In genomic region chr9:92975452-92975770, GRCh38 we compare ENCODE assay signal across 23 cellular contexts. TPM values are rescaled to one million over a fixed set of nuclear protein-coding genes. Genes with fewer than 3 reads are reported as not detected.
A peak's percentile ranks its signal among the peaks of the same experiment; 100 is the strongest.
DNase-seq lines count a peak whose midpoint lies in the region; ATAC-seq and TF ChIP-seq lines count a peak whose summit lies in the region.
"Had no signal": no experiment of that assay in that cellular context is flagged by ENCODE, and none has a peak within 500 bp of the region (broad histone marks: within the 10 kb centered on the region; RNA-seq: fewer than 3 reads in every experiment).

No MANE protein-coding gene starts in this region.

- H2AFZ ChIP-seq in hepatocyte: no peak overlapping the region

- H3K9me2 ChIP-seq in hepatocyte (replicated peaks; ENCODE audit: insufficient read depth): no peaks in the 10 kb centered on the region

- no peak for DNase-seq in activated T-cell treated with anti-CD3 and anti-CD28 coated beads, Interleukin-2, amount 50 U/mL, for 72 hours
- DNase-seq in activated T-cell treated with anti-CD3 and anti-CD28 coated beads, Interleukin-2, amount 50 U/mL, for 4 hours: no peak
- DNase-seq in T-helper 17 cell: no peak
- no peak for DNase-seq in hepatocyte (ENCODE audit: low spot score)
- DNase-seq in WERI-Rb-1: no peak
- no peak for DNase-seq in NCI-H226
- DNase-seq: ACHN; activated CD4-positive, alpha-beta T cell treated with anti-CD3 and anti-CD28 coated beads, Interleukin-2, amount 50 U/mL, for 1 hour; activated T-cell treated with anti-CD3 and anti-CD28 coated beads, Interleukin-2, amount 50 U/mL, for 1 hour; C1 segment of cervical spinal cord; cortex of kidney; DMS153; foreskin fibroblast; hippocampal formation; KG1; mucosa of descending colon; NCI-H2171 treated with DMSO at 0.1 percent for 48 hours; NCI-H748 treated with DMSO at 0.1 percent for 48 hours had no signal

- H3K27ac ChIP-seq in hepatocyte: peak overlapping the region; percentile 92
- no peak overlapping the region for H3K27ac ChIP-seq in WERI-Rb-1
- H3K27ac ChIP-seq: breast epithelium had no signal

- H3K4me3 ChIP-seq in hepatocyte (no peak overlapping the region), WERI-Rb-1 (ENCODE audit: low read depth, low read length) (no peak overlapping the region)
- H3K4me3 ChIP-seq: breast epithelium, mucosa of descending colon, spleen had no signal

- no peaks in the 10 kb centered on the region for H3K27me3 Mint-ChIP-seq in activated T-cell treated with anti-CD3 and anti-CD28 coated beads, Interleukin-2, amount 50 U/mL, for 72 hours (ENCODE audit: low read depth)
- H3K27me3 Mint-ChIP-seq in activated T-cell treated with anti-CD3 and anti-CD28 coated beads, Interleukin-2, amount 50 U/mL, for 4 hours (ENCODE audit: low read depth): no peaks in the 10 kb centered on the region
- H3K27me3 Mint-ChIP-seq in T-helper 17 cell: no peaks in the 10 kb centered on the region
- no peaks in the 10 kb centered on the region for H3K27me3 Mint-ChIP-seq in stimulated activated memory B cell treated with anti-CD40 and anti-IgM and Interleukin-4, amounts not matched to agents 10 μg/mL and 1 μg/mL and 100 μg/mL, for 72 hours

- H3K36me3 ChIP-seq in hepatocyte (replicated peaks; ENCODE audit: insufficient read depth, low read depth): no peaks in the 10 kb centered on the region
- H3K36me3 ChIP-seq in WERI-Rb-1: no peaks in the 10 kb centered on the region
- H3K36me3 ChIP-seq: breast epithelium had no signal

- H3K9me3 Mint-ChIP-seq in activated T-cell treated with anti-CD3 and anti-CD28 coated beads, Interleukin-2, amount 50 U/mL, for 72 hours: peaks cover 0 to 2% of the 10 kb centered on the region in 2 donors
- no peaks in the 10 kb centered on the region for H3K9me3 Mint-ChIP-seq in activated T-cell treated with anti-CD3 and anti-CD28 coated beads, Interleukin-2, amount 50 U/mL, for 4 hours
- H3K9me3 Mint-ChIP-seq in stimulated activated memory B cell treated with anti-CD40 and anti-IgM and Interleukin-4, amounts not matched to agents 10 μg/mL and 1 μg/mL and 100 μg/mL, for 72 hours: no peaks in the 10 kb centered on the region

- H3K9me3 ChIP-seq in T-helper 17 cell (ENCODE audit: control insufficient read depth, low read length, poor library complexity, severe bottlenecking) (no peaks in the 10 kb centered on the region), hepatocyte (ENCODE audit: low read depth) (no peaks in the 10 kb centered on the region), WERI-Rb-1 (ENCODE audit: severe bottlenecking) (no peaks in the 10 kb centered on the region)
- H3K9me3 ChIP-seq: breast epithelium, mucosa of descending colon, spleen had no signal

- ATAC-seq in activated T-cell treated with anti-CD3 and anti-CD28 coated beads, Interleukin-2, amount 50 U/mL, for 72 hours (replicated peaks in 1 of 2): no peak
- no peak for ATAC-seq in activated T-cell treated with anti-CD3 and anti-CD28 coated beads, Interleukin-2, amount 50 U/mL, for 4 hours
- no peak for ATAC-seq in T-helper 17 cell
- ATAC-seq in stimulated activated memory B cell treated with anti-CD40 and anti-IgM and Interleukin-4, amounts not matched to agents 10 μg/mL and 1 μg/mL and 100 μg/mL, for 72 hours: no peak
- ATAC-seq in GM21723 (IDR thresholded peaks at IDR 0.05; ENCODE audit: unreplicated experiment): no peak

- peak overlapping the region; percentile 55 for H3K27ac Mint-ChIP-seq in activated T-cell treated with anti-CD3 and anti-CD28 coated beads, Interleukin-2, amount 50 U/mL, for 72 hours
- peak overlapping the region; percentile 100 for H3K27ac Mint-ChIP-seq in T-helper 17 cell
- peak overlapping the region; percentile 46 for H3K27ac Mint-ChIP-seq in stimulated activated memory B cell treated with anti-CD40 and anti-IgM and Interleukin-4, amounts not matched to agents 10 μg/mL and 1 μg/mL and 100 μg/mL, for 72 hours

- no peak overlapping the region for H3K4me3 Mint-ChIP-seq in activated T-cell treated with anti-CD3 and anti-CD28 coated beads, Interleukin-2, amount 50 U/mL, for 72 hours
- no peak overlapping the region for H3K4me3 Mint-ChIP-seq in activated T-cell treated with anti-CD3 and anti-CD28 coated beads, Interleukin-2, amount 50 U/mL, for 4 hours
- H3K4me3 Mint-ChIP-seq in T-helper 17 cell: peak overlapping the region; percentile 59
- H3K4me3 Mint-ChIP-seq in stimulated activated memory B cell treated with anti-CD40 and anti-IgM and Interleukin-4, amounts not matched to agents 10 μg/mL and 1 μg/mL and 100 μg/mL, for 72 hours: no peak overlapping the region

- WGBS in hepatocyte (ENCODE audit: low lambda C conversion rate, missing lambda C conversion rate): 79% methylated on average over 6 of the region's 6 CpGs

- no peaks in the 10 kb centered on the region for H3K27me3 ChIP-seq in hepatocyte
- H3K27me3 ChIP-seq in WERI-Rb-1 (ENCODE audit: insufficient read depth, low read depth, severe bottlenecking): no peaks in the 10 kb centered on the region
- H3K27me3 ChIP-seq: breast epithelium, spleen had no signal

- H4K20me1 ChIP-seq in hepatocyte (ENCODE audit: insufficient read depth, poor library complexity, severe bottlenecking): no peaks in the 10 kb centered on the region

- peaks cover 7 to 26% of the 10 kb centered on the region in 2 donors for H3K36me3 Mint-ChIP-seq in activated T-cell treated with anti-CD3 and anti-CD28 coated beads, Interleukin-2, amount 50 U/mL, for 72 hours (ENCODE audit: insufficient read depth in 2 of 2)
- peaks cover 28% of the 10 kb centered on the region for H3K36me3 Mint-ChIP-seq in activated T-cell treated with anti-CD3 and anti-CD28 coated beads, Interleukin-2, amount 50 U/mL, for 4 hours (ENCODE audit: insufficient read depth)
- H3K36me3 Mint-ChIP-seq in T-helper 17 cell (ENCODE audit: low read depth): peaks cover 11% of the 10 kb centered on the region
- peaks cover 52% of the 10 kb centered on the region for H3K36me3 Mint-ChIP-seq in stimulated activated memory B cell treated with anti-CD40 and anti-IgM and Interleukin-4, amounts not matched to agents 10 μg/mL and 1 μg/mL and 100 μg/mL, for 72 hours

- peaks cover 87% of the 10 kb centered on the region for H3K4me1 Mint-ChIP-seq in activated T-cell treated with anti-CD3 and anti-CD28 coated beads, Interleukin-2, amount 50 U/mL, for 72 hours (ENCODE audit: low read depth)
- H3K4me1 Mint-ChIP-seq in activated T-cell treated with anti-CD3 and anti-CD28 coated beads, Interleukin-2, amount 50 U/mL, for 4 hours (ENCODE audit: low read depth): peaks cover 86% of the 10 kb centered on the region
- H3K4me1 Mint-ChIP-seq in T-helper 17 cell: peaks cover 72% of the 10 kb centered on the region
- peaks cover 81% of the 10 kb centered on the region for H3K4me1 Mint-ChIP-seq in stimulated activated memory B cell treated with anti-CD40 and anti-IgM and Interleukin-4, amounts not matched to agents 10 μg/mL and 1 μg/mL and 100 μg/mL, for 72 hours

- no peak overlapping the region for H3K4me2 ChIP-seq in hepatocyte

- no peak for TF ChIP-seq CTCF in hepatocyte (IDR thresholded peaks at IDR 0.05; ENCODE audit: poor library complexity)
- no peak for TF ChIP-seq CTCF in WERI-Rb-1 (IDR thresholded peaks at IDR 0.05; ENCODE audit: low read depth, low read length)

- H3K4me1 ChIP-seq in hepatocyte (ENCODE audit: insufficient read depth): peaks cover 13% of the 10 kb centered on the region
- H3K4me1 ChIP-seq: breast epithelium had no signal

- no peaks in the 10 kb centered on the region for H3K79me2 ChIP-seq in hepatocyte

RNA-seq across cellular contexts. Expression of gene FGD3, which starts 28.1 kb away (rescaled TPM):
- 10 to 100 TPM; 66.2 to 72.9 TPM for total RNA-seq in activated T-cell treated with anti-CD3 and anti-CD28 coated beads, Interleukin-2, amount 50 U/mL, for 72 hours
- total RNA-seq in activated T-cell treated with anti-CD3 and anti-CD28 coated beads, Interleukin-2, amount 50 U/mL, for 4 hours: 10 to 100 TPM; 32.5 to 36.3 (median 32.6) TPM
- total RNA-seq in T-helper 17 cell (100 to 1,000 TPM; 142 to 160 TPM), hepatocyte (5.8 and 6.3 TPM in 2 replicates)
- polyA plus RNA-seq in hepatocyte: 4.1 and 6.5 TPM in 2 replicates
- total RNA-seq: H4 had no signal

Comparison
In these comparisons a context has a peak if more than half of its experiments do, and no peak if none do; other contexts are left out.
1. H3K27ac Mint-ChIP-seq: peak in every context shown above with its lines; median percentile 100 in T-helper 17 cell; 55 in activated T-cell treated with anti-CD3 and anti-CD28 coated beads, Interleukin-2, amount 50 U/mL, for 72 hours; 46 in stimulated activated memory B cell treated with anti-CD40 and anti-IgM and Interleukin-4, amounts not matched to agents 10 μg/mL and 1 μg/mL and 100 μg/mL, for 72 hours.